8 cellular contexts compared by ENCODE assay signal in the genomic region with DNA sequence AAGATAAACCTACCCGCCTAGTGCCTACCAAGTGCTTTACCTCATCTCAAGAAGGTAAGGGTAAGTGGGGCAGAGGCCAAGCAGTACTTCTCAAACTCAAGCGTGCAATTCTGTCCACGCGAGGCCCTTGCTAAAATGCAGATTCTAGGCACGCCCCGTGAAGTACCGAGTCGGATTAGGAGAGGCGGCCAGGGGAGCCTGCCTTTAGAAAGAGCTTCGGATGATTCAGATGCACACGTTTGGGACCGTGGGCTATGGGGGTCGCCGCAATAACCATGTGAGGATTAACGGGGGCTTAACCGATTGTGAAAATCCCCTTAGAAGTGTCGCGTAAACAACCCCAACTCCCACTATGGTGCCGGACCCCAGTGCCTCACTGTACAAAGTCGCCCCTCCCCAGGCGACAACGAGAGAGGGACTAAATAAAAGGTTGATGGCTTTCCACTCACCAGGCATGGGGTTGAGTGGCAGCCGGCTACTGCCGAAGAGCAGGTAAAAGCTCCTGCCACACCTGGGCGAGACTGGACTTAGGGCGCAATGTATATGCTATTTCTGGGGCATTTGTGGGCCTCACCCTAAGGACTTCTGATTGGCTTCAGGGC. TPM values are rescaled to one million over a fixed set of nuclear protein-coding genes. Genes with fewer than 3 reads are reported as not detected.
DNase-seq lines count a peak whose midpoint lies in the region; ATAC-seq, FAIRE-seq and TF ChIP-seq lines count a peak whose summit lies in the region.

No MANE protein-coding gene starts in this region.

- H3K79me2 ChIP-seq in OCI-LY1 (ENCODE audit: insufficient read depth, low read length) (no peaks in the 10 kb centered on the region), HepG2 (ENCODE audit: insufficient read depth, low read length) (peaks cover 24% of the 10 kb centered on the region)

- H3K4me2 ChIP-seq in OCI-LY1 (ENCODE audit: low read length) (peak overlapping the region; percentile 90), HepG2 (ENCODE audit: low read depth, low read length) (peak overlapping the region; percentile 70)

- peaks cover 6 to 7% of the 10 kb centered on the region in 2 donors for H3K36me3 Mint-ChIP-seq in stimulated activated naive B cell treated with anti-CD40 and anti-IgM and Interleukin-4, amounts not matched to agents 10 μg/mL and 1 μg/mL and 100 μg/mL, for 72 hours

- H4K20me1 ChIP-seq in OCI-LY1 (ENCODE audit: insufficient read depth, low read length) (no peaks in the 10 kb centered on the region), HepG2 (ENCODE audit: insufficient read depth, low read length) (no peaks in the 10 kb centered on the region)

- peak overlapping the region; percentile 77 for H3K4me3 ChIP-seq in OCI-LY1 (ENCODE audit: low read depth, low read length, poor library complexity, severe bottlenecking)
- H3K4me3 ChIP-seq in bronchial epithelial cell (ENCODE audit: low read depth, low read length) = peak overlapping the region; percentile 65
- peak overlapping the region; percentile 79 to 90 (median 83) for H3K4me3 ChIP-seq in HepG2 (replicated peaks in 1 of 3; ENCODE audit: insufficient read depth in 1 of 3, low read depth in 2 of 3, low read length in 3 of 3)

- H3K27me3 Mint-ChIP-seq in stimulated activated naive B cell treated with anti-CD40 and anti-IgM and Interleukin-4, amounts not matched to agents 10 μg/mL and 1 μg/mL and 100 μg/mL, for 72 hours = no peaks in the 10 kb centered on the region

- intact Hi-C loops in HepG2 (cut with micrococcal nuclease; ENCODE audit: unreplicated experiment) = loop anchor here (1.0 to 5.0 kb wide), 4 partner anchors 54 to 127 kb away; a partner anchor contains a TSS

- H2AFZ ChIP-seq in OCI-LY1 (ENCODE audit: low read length) (no peak overlapping the region), HepG2 (ENCODE audit: low read length) (no peak overlapping the region)

- H3K9ac ChIP-seq in OCI-LY1 (ENCODE audit: low read length) = peak overlapping the region; percentile 85
- peak overlapping the region; percentile 93 for H3K9ac ChIP-seq in HepG2 (ENCODE audit: insufficient read depth, low read depth, low read length)

- H3K9me3 ChIP-seq in OCI-LY1 (ENCODE audit: low read length) (no peaks in the 10 kb centered on the region), HepG2 (ENCODE audit: low read length) (no peaks in the 10 kb centered on the region)

- H3K4me1 Mint-ChIP-seq in stimulated activated naive B cell treated with anti-CD40 and anti-IgM and Interleukin-4, amounts not matched to agents 10 μg/mL and 1 μg/mL and 100 μg/mL, for 72 hours = peaks cover 28 to 46% of the 10 kb centered on the region in 2 donors

- TF ChIP-seq POLR2A in GM12892 (IDR thresholded peaks at IDR 0.05; ENCODE audit: low read depth, low read length) = peak; percentile 94
- peak; percentile 99 for TF ChIP-seq POLR2A in HepG2 (IDR thresholded peaks at IDR 0.05; ENCODE audit: insufficient read depth in 1 of 2, low read depth in 2 of 2, low read length in 2 of 2)

- TF ChIP-seq EP300 in HepG2 (IDR thresholded peaks at IDR 0.05; ENCODE audit: low read depth in 2 of 2, low read length in 2 of 2) (no peak; a peak in 1 of 4 replicates), HepG2 (CRISPR knock-in tag; IDR thresholded peaks at IDR 0.05; ENCODE audit: borderline replicate concordance) (0 out of 2 replicates have a peak, but pooled peaks have one; percentile 21)

- POLR2A ChIA-PET in HepG2 (lab: Yijun Ruan, JAX) (interaction anchor here (0.8 to 3.0 kb wide), 41 partner anchors 10 to 246 kb away, joined by 3 to 56 read pairs (median 6); a partner anchor contains a TSS), GM10248 (lab: Yijun Ruan, JAX) (interaction anchor here (0.8 kb wide), 2 partner anchors 11 to 35 kb away, joined by 3 read pairs; no protein-coding TSS in a partner anchor)

- H3K36me3 ChIP-seq in OCI-LY1 (ENCODE audit: insufficient read depth, low read length) = no peaks in the 10 kb centered on the region
- peaks cover 5% of the 10 kb centered on the region for H3K36me3 ChIP-seq in bronchial epithelial cell (ENCODE audit: control insufficient read depth, insufficient read depth, low read length)
- H3K36me3 ChIP-seq in HepG2 (replicated peaks in 1 of 2; ENCODE audit: control insufficient read depth in 1 of 2, insufficient read depth in 2 of 2, low read length in 2 of 2) = peaks cover 0 to 5% of the 10 kb centered on the region in 2 experiments; a peak in 1 of 5 replicates

- peak overlapping the region; percentile 35 for H3K27ac ChIP-seq in OCI-LY1 (ENCODE audit: low read depth, low read length, poor library complexity, severe bottlenecking)
- H3K27ac ChIP-seq in HepG2 (ENCODE audit: extremely low read length, insufficient read depth, low read length) = peak overlapping the region; percentile 75

- peak; percentile 40; the same call in 1 of the 2 replicates for TF ChIP-seq RAD21 in HepG2 (CRISPR knock-in tag; IDR thresholded peaks at IDR 0.05)

- 0% methylated on average over 18 of the region's 26 CpGs for WGBS in HepG2 (ENCODE audit: low lambda C conversion rate)

- peak overlapping the region; percentile 100 for H3K27ac Mint-ChIP-seq in stimulated activated naive B cell treated with anti-CD40 and anti-IgM and Interleukin-4, amounts not matched to agents 10 μg/mL and 1 μg/mL and 100 μg/mL, for 72 hours

- H3K4me1 ChIP-seq in OCI-LY1 (ENCODE audit: insufficient read depth, low read length, severe bottlenecking) (peaks cover 28% of the 10 kb centered on the region), HepG2 (ENCODE audit: insufficient read depth, low read length) (peaks cover 36% of the 10 kb centered on the region)

- H3K27me3 ChIP-seq in OCI-LY1 (ENCODE audit: insufficient read depth, low read length) (no peaks in the 10 kb centered on the region), bronchial epithelial cell (ENCODE audit: control insufficient read depth, insufficient read depth, low read length) (no peaks in the 10 kb centered on the region), HepG2 (ENCODE audit: control insufficient read depth in 1 of 2, insufficient read depth in 2 of 2, low read length in 2 of 2) (no peaks in the 10 kb centered on the region; a peak in 1 of 5 replicates)

- TSS peak; percentile 87 for BruUV-seq in HepG2 (replicated peaks; lab: Mats Ljungman, UMichigan)

- no peak for ATAC-seq in HepG2
- ATAC-seq in stimulated activated naive B cell treated with anti-CD40 and anti-IgM and Interleukin-4, amounts not matched to agents 10 μg/mL and 1 μg/mL and 100 μg/mL, for 72 hours (replicated peaks) = peak; percentile 1
- no peak for ATAC-seq in HG03108 (IDR thresholded peaks at IDR 0.05; ENCODE audit: unreplicated experiment)
- ATAC-seq in GM19467 (IDR thresholded peaks at IDR 0.05; ENCODE audit: unreplicated experiment) = no peak

- no peaks in the 10 kb centered on the region for H3K9me2 ChIP-seq in OCI-LY1 (ENCODE audit: low read depth, low read length)

- in situ Hi-C loops in HepG2 (cut with HindIII; ENCODE audit: extremely low pct_ligation_motif_present, low pct_unique_long_range_greater_than_20kb) = no loop called here

- peak overlapping the region; percentile 89 to 95 for H3K4me3 Mint-ChIP-seq in stimulated activated naive B cell treated with anti-CD40 and anti-IgM and Interleukin-4, amounts not matched to agents 10 μg/mL and 1 μg/mL and 100 μg/mL, for 72 hours

- no peak for FAIRE-seq in GM12892 (lab: Jason Lieb, UNC)
- no peak for FAIRE-seq in bronchial epithelial cell (lab: Jason Lieb, UNC)
- no peak for FAIRE-seq in HepG2 (lab: Jason Lieb, UNC)

- CTCF ChIA-PET in HepG2 (lab: Yijun Ruan, JAX; ENCODE audit: low intra/inter-chr PET ratio, low total read pairs) = interaction anchor here (0.9 to 2.4 kb wide), 2 partner anchors 52 to 75 kb away, joined by 3 to 9 read pairs; a partner anchor contains a TSS
- CTCF ChIA-PET in GM10248 (lab: Yijun Ruan, JAX) = interaction anchor here (0.8 to 18.7 kb wide), 9 partner anchors 11 to 75 kb away, joined by 3 to 687 read pairs (median 5); a partner anchor contains a TSS

- no peaks in the 10 kb centered on the region for H3K9me3 Mint-ChIP-seq in stimulated activated naive B cell treated with anti-CD40 and anti-IgM and Interleukin-4, amounts not matched to agents 10 μg/mL and 1 μg/mL and 100 μg/mL, for 72 hours

- no peaks in the 10 kb centered on the region for H3F3A ChIP-seq in OCI-LY1 (ENCODE audit: insufficient read depth, low read length)

- DNase-seq in GM12892 (ENCODE audit: insufficient read length) (no peak), bronchial epithelial cell (ENCODE audit: low read depth) (peak; percentile 24), HepG2 (ENCODE audit: low spot score) (no peak), GM10248 (ENCODE audit: extremely low spot score) (no peak)
- peak; percentile 29 for DNase-seq in stimulated activated naive B cell treated with anti-CD40 and anti-IgM and Interleukin-4, amounts not matched to agents 10 μg/mL and 1 μg/mL and 100 μg/mL, for 72 hours

- TF ChIP-seq CTCF in OCI-LY1 (IDR thresholded peaks at IDR 0.05; ENCODE audit: low read length) = no peak
- TF ChIP-seq CTCF in bronchial epithelial cell (IDR thresholded peaks at IDR 0.05; ENCODE audit: insufficient read depth, low read length, severe bottlenecking) = no peak
- no peak for TF ChIP-seq CTCF in HepG2 (CRISPR knock-in tag; IDR thresholded peaks at IDR 0.05)
- no peak for TF ChIP-seq CTCF in GM10248 (IDR thresholded peaks at IDR 0.05; ENCODE audit: control extremely low read depth, extremely low read depth, low read depth, missing control alignments)

RNA-seq across cellular contexts. Expression of a gene that starts 0.7 kb away (rescaled TPM):
- 5.5 TPM for polyA plus RNA-seq in GM12892 (2012; ENCODE audit: missing spikeins)
- total RNA-seq in bronchial epithelial cell = 1.1 and 1.7 TPM in 2 replicates
- 1.4 and 1.5 TPM in 2 replicates for total RNA-seq in HepG2 (2016; rRNA removed; fragmentation: Illumina TruSeq; extraction: Trizol)
- total RNA-seq in HepG2 (2016; cell fraction: cytosol; rRNA removed; fragmentation: Illumina TruSeq; extraction: Trizol; ENCODE audit: low read depth) = 0.44 and 0.71 TPM in 2 replicates
- total RNA-seq in HepG2 (2016; cell fraction: insoluble cytoplasmic fraction; rRNA removed; fragmentation: Illumina TruSeq; extraction: Trizol) = 1.1 and 1.3 TPM in 2 replicates
- total RNA-seq in HepG2 (2016; cell fraction: membrane; rRNA removed; fragmentation: Illumina TruSeq; extraction: Trizol) = 2.2 and 2.7 TPM in 2 replicates
- 1.6 and 2.4 TPM in 2 replicates for total RNA-seq in HepG2 (2016; cell fraction: nucleus; rRNA removed; fragmentation: Illumina TruSeq; extraction: Trizol)
- polyA plus RNA-seq in HepG2 (2011; rRNA removed) = 4.2 and 4.8 TPM in 2 replicates
- 1.9 and 2.3 TPM in 2 replicates for polyA plus RNA-seq in HepG2 (2011; cell fraction: cytosol; rRNA removed)
- 13.9 and 14.8 TPM in 2 replicates for polyA plus RNA-seq in HepG2 (2011; cell fraction: nucleus; rRNA removed)
- polyA plus RNA-seq in HepG2 (2012) = 10.5 and 11.9 TPM in 2 replicates
- polyA plus RNA-seq in HepG2 (2016; cell fraction: cytosol; fragmentation: Illumina TruSeq; extraction: Trizol; ENCODE audit: low read depth) = 1.5 and 1.9 TPM in 2 replicates
- polyA plus RNA-seq in HepG2 (2016; cell fraction: insoluble cytoplasmic fraction; fragmentation: Illumina TruSeq; extraction: Trizol; ENCODE audit: low read depth) = 6.9 and 11.6 TPM in 2 replicates
- polyA plus RNA-seq in HepG2 (2016; cell fraction: membrane; fragmentation: Illumina TruSeq; extraction: Trizol; ENCODE audit: low read depth) = 4.2 and 5.0 TPM in 2 replicates
- 12.2 and 15.0 TPM in 2 replicates for polyA plus RNA-seq in HepG2 (2016; cell fraction: nucleus; fragmentation: Illumina TruSeq; extraction: Trizol; ENCODE audit: insufficient read depth, low read depth)
- polyA minus RNA-seq in HepG2 (2011; rRNA and poly(A)+ RNA removed; ENCODE audit: low replicate concordance) = 4.3 and 7.9 TPM in 2 replicates
- 2.9 and 5.7 TPM in 2 replicates for polyA minus RNA-seq in HepG2 (2011; cell fraction: cytosol; rRNA and poly(A)+ RNA removed)
- polyA minus RNA-seq in HepG2 (2011; cell fraction: nucleus; rRNA and poly(A)+ RNA removed) = 3.1 and 3.5 TPM in 2 replicates

RNA-seq across cellular contexts. Expression of a gene that starts 44.4 kb away (rescaled TPM):
- polyA plus RNA-seq in GM12892 (2012; ENCODE audit: missing spikeins) = not detected
- total RNA-seq in bronchial epithelial cell (0.79 and 2.4 TPM in 2 replicates), HepG2 (2016; rRNA removed; fragmentation: Illumina TruSeq; extraction: Trizol) (0.07 TPM in 1 of 2 replicates, not detected in the other)
- not detected in 2 replicates for total RNA-seq in HepG2 (2016; cell fraction: cytosol; rRNA removed; fragmentation: Illumina TruSeq; extraction: Trizol; ENCODE audit: low read depth)
- total RNA-seq in HepG2 (2016; cell fraction: insoluble cytoplasmic fraction; rRNA removed; fragmentation: Illumina TruSeq; extraction: Trizol) = 0.04 TPM in 1 of 2 replicates, not detected in the other
- total RNA-seq in HepG2 (2016; cell fraction: membrane; rRNA removed; fragmentation: Illumina TruSeq; extraction: Trizol) = 0.03 and 0.10 TPM in 2 replicates
- not detected in 2 replicates for total RNA-seq in HepG2 (2016; cell fraction: nucleus; rRNA removed; fragmentation: Illumina TruSeq; extraction: Trizol)
- polyA plus RNA-seq in HepG2 (2011; rRNA removed) = 0.07 and 0.09 TPM in 2 replicates
- polyA plus RNA-seq in HepG2 (2011; cell fraction: cytosol; rRNA removed) = 0.05 and 0.07 TPM in 2 replicates
- polyA plus RNA-seq in HepG2 (2011; cell fraction: nucleus; rRNA removed) = 0.19 and 0.28 TPM in 2 replicates
- polyA plus RNA-seq in HepG2 (2012) = 0.09 TPM in 2 replicates
- not detected in 2 replicates for polyA plus RNA-seq in HepG2 (2016; cell fraction: cytosol; fragmentation: Illumina TruSeq; extraction: Trizol; ENCODE audit: low read depth)
- polyA plus RNA-seq in HepG2 (2016; cell fraction: insoluble cytoplasmic fraction; fragmentation: Illumina TruSeq; extraction: Trizol; ENCODE audit: low read depth) = 0.09 TPM in 1 of 2 replicates, not detected in the other
- polyA plus RNA-seq in HepG2 (2016; cell fraction: membrane; fragmentation: Illumina TruSeq; extraction: Trizol; ENCODE audit: low read depth) = not detected in 2 replicates
- 0.15 and 0.19 TPM in 2 replicates for polyA plus RNA-seq in HepG2 (2016; cell fraction: nucleus; fragmentation: Illumina TruSeq; extraction: Trizol; ENCODE audit: insufficient read depth, low read depth)
- 0.04 and 0.05 TPM in 2 replicates for polyA minus RNA-seq in HepG2 (2011; rRNA and poly(A)+ RNA removed; ENCODE audit: low replicate concordance)
- polyA minus RNA-seq in HepG2 (2011; cell fraction: cytosol; rRNA and poly(A)+ RNA removed) = not detected in 2 replicates
- not detected in 2 replicates for polyA minus RNA-seq in HepG2 (2011; cell fraction: nucleus; rRNA and poly(A)+ RNA removed)

RNA-seq across cellular contexts. Expression of a gene that starts 46.0 kb away (rescaled TPM):
- 18.2 TPM for polyA plus RNA-seq in GM12892 (2012; ENCODE audit: missing spikeins)
- total RNA-seq in bronchial epithelial cell (23.7 and 25.3 TPM in 2 replicates), HepG2 (2016; rRNA removed; fragmentation: Illumina TruSeq; extraction: Trizol) (63.3 and 110 TPM in 2 replicates)
- 8.6 and 9.4 TPM in 2 replicates for total RNA-seq in HepG2 (2016; cell fraction: cytosol; rRNA removed; fragmentation: Illumina TruSeq; extraction: Trizol; ENCODE audit: low read depth)
- 66.0 and 103 TPM in 2 replicates for total RNA-seq in HepG2 (2016; cell fraction: insoluble cytoplasmic fraction; rRNA removed; fragmentation: Illumina TruSeq; extraction: Trizol)
- total RNA-seq in HepG2 (2016; cell fraction: membrane; rRNA removed; fragmentation: Illumina TruSeq; extraction: Trizol) = 30.0 and 31.1 TPM in 2 replicates
- total RNA-seq in HepG2 (2016; cell fraction: nucleus; rRNA removed; fragmentation: Illumina TruSeq; extraction: Trizol) = 31.0 and 31.3 TPM in 2 replicates
- polyA plus RNA-seq in HepG2 (2011; rRNA removed) = 47.9 and 48.1 TPM in 2 replicates
- 42.3 and 49.3 TPM in 2 replicates for polyA plus RNA-seq in HepG2 (2011; cell fraction: cytosol; rRNA removed)
- 24.7 and 35.1 TPM in 2 replicates for polyA plus RNA-seq in HepG2 (2011; cell fraction: nucleus; rRNA removed)
- 19.7 and 25.0 TPM in 2 replicates for polyA plus RNA-seq in HepG2 (2012)
- polyA plus RNA-seq in HepG2 (2016; cell fraction: cytosol; fragmentation: Illumina TruSeq; extraction: Trizol; ENCODE audit: low read depth) = 4.4 and 5.2 TPM in 2 replicates
- polyA plus RNA-seq in HepG2 (2016; cell fraction: insoluble cytoplasmic fraction; fragmentation: Illumina TruSeq; extraction: Trizol; ENCODE audit: low read depth) = 60.3 and 63.0 TPM in 2 replicates
- polyA plus RNA-seq in HepG2 (2016; cell fraction: membrane; fragmentation: Illumina TruSeq; extraction: Trizol; ENCODE audit: low read depth) = 18.9 and 19.7 TPM in 2 replicates
- 38.2 and 38.8 TPM in 2 replicates for polyA plus RNA-seq in HepG2 (2016; cell fraction: nucleus; fragmentation: Illumina TruSeq; extraction: Trizol; ENCODE audit: insufficient read depth, low read depth)
- polyA minus RNA-seq in HepG2 (2011; rRNA and poly(A)+ RNA removed; ENCODE audit: low replicate concordance) = 64.3 and 90.4 TPM in 2 replicates
- 33.1 and 41.3 TPM in 2 replicates for polyA minus RNA-seq in HepG2 (2011; cell fraction: cytosol; rRNA and poly(A)+ RNA removed)
- polyA minus RNA-seq in HepG2 (2011; cell fraction: nucleus; rRNA and poly(A)+ RNA removed) = 24.2 and 35.4 TPM in 2 replicates

RNA-seq across cellular contexts. Expression of a gene that starts 54.3 kb away (rescaled TPM):
- 17.7 TPM for polyA plus RNA-seq in GM12892 (2012; ENCODE audit: missing spikeins)
- 23.7 and 28.2 TPM in 2 replicates for total RNA-seq in bronchial epithelial cell
- total RNA-seq in HepG2 (2016; rRNA removed; fragmentation: Illumina TruSeq; extraction: Trizol) = 15.0 and 29.5 TPM in 2 replicates
- total RNA-seq in HepG2 (2016; cell fraction: cytosol; rRNA removed; fragmentation: Illumina TruSeq; extraction: Trizol; ENCODE audit: low read depth) = 14.0 and 15.6 TPM in 2 replicates
- 14.9 and 29.8 TPM in 2 replicates for total RNA-seq in HepG2 (2016; cell fraction: insoluble cytoplasmic fraction; rRNA removed; fragmentation: Illumina TruSeq; extraction: Trizol)
- total RNA-seq in HepG2 (2016; cell fraction: membrane; rRNA removed; fragmentation: Illumina TruSeq; extraction: Trizol) = 9.4 and 10.4 TPM in 2 replicates
- 38.4 and 39.4 TPM in 2 replicates for total RNA-seq in HepG2 (2016; cell fraction: nucleus; rRNA removed; fragmentation: Illumina TruSeq; extraction: Trizol)
- polyA plus RNA-seq in HepG2 (2011; rRNA removed) = 21.7 and 28.6 TPM in 2 replicates
- polyA plus RNA-seq in HepG2 (2011; cell fraction: cytosol; rRNA removed) = 12.8 and 18.6 TPM in 2 replicates
- polyA plus RNA-seq in HepG2 (2011; cell fraction: nucleus; rRNA removed) = 254 and 255 TPM in 2 replicates
- polyA plus RNA-seq in HepG2 (2012) = 16.2 and 19.4 TPM in 2 replicates
- 2.8 and 3.6 TPM in 2 replicates for polyA plus RNA-seq in HepG2 (2016; cell fraction: cytosol; fragmentation: Illumina TruSeq; extraction: Trizol; ENCODE audit: low read depth)
- 11.1 and 13.6 TPM in 2 replicates for polyA plus RNA-seq in HepG2 (2016; cell fraction: insoluble cytoplasmic fraction; fragmentation: Illumina TruSeq; extraction: Trizol; ENCODE audit: low read depth)
- polyA plus RNA-seq in HepG2 (2016; cell fraction: membrane; fragmentation: Illumina TruSeq; extraction: Trizol; ENCODE audit: low read depth) = 4.4 and 5.4 TPM in 2 replicates
- 76.0 and 78.1 TPM in 2 replicates for polyA plus RNA-seq in HepG2 (2016; cell fraction: nucleus; fragmentation: Illumina TruSeq; extraction: Trizol; ENCODE audit: insufficient read depth, low read depth)
- polyA minus RNA-seq in HepG2 (2011; rRNA and poly(A)+ RNA removed; ENCODE audit: low replicate concordance) = 22.3 and 32.7 TPM in 2 replicates
- 4.6 and 7.0 TPM in 2 replicates for polyA minus RNA-seq in HepG2 (2011; cell fraction: cytosol; rRNA and poly(A)+ RNA removed)
- 42.1 and 48.9 TPM in 2 replicates for polyA minus RNA-seq in HepG2 (2011; cell fraction: nucleus; rRNA and poly(A)+ RNA removed)

Comparison
In these comparisons a context has a peak if more than half of its experiments do, and no peak if none do; other contexts are left out.
1. DNase-seq: peak in bronchial epithelial cell (single experiment) and stimulated activated naive B cell treated with anti-CD40 and anti-IgM and Interleukin-4, amounts not matched to agents 10 μg/mL and 1 μg/mL and 100 μg/mL, for 72 hours (single experiment); none in GM12892 (single experiment), HepG2 (single experiment) and GM10248 (single experiment).
2. ATAC-seq: peak in stimulated activated naive B cell treated with anti-CD40 and anti-IgM and Interleukin-4, amounts not matched to agents 10 μg/mL and 1 μg/mL and 100 μg/mL, for 72 hours (2 of 2); none in HepG2 (single experiment), HG03108 (single experiment) and GM19467 (single experiment).
3. Peak in every context shown above with its lines, with median percentiles within 50 percentile points of each other: H3K4me3 ChIP-seq.